In the genomic region with DNA sequence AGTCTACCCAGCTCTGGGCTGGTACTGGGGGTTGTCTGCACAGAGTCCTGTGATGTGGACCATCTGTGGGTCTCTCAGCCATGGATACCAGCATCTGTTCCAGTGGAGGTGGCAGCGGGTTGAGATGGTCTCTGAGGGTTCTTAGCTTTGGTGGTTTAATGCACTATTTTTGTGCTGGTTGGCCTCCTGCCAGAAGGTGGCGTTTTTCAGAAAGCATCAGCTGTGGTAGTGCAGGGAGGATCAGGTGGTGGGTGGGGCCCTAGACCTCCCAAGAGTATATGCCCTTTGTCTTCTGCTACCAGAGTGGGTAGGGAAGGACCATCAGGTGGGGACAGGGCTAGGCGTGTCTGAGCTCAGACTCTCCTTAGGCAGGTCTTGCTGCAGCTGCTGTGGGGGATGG, we compare ENCODE assay signal across 8 cellular contexts.
DNase-seq lines count a peak whose midpoint lies in the region; ATAC-seq and TF ChIP-seq lines count a peak whose summit lies in the region.
"Not testable (repeated sequence)": the region's sequence is repeated elsewhere in the genome, so short reads cannot be mapped to it uniquely, and the experiment has no call there.

No MANE protein-coding gene starts in this region.

- not testable (repeated sequence) for H3K27ac ChIP-seq in GM23338 (ENCODE audit: low read depth); iPS DF 6.9 (ENCODE audit: low read length)

- in situ Hi-C loops in SK-MEL-5 (cut with HindIII; ENCODE audit: low pct_unique_long_range_greater_than_20kb, low sequenced_read_pairs), result not testable (repeated sequence)

- H3K9me2 ChIP-seq in GM23338 (ENCODE audit: insufficient read depth), result not testable (repeated sequence)

- peak overlapping the region; percentile 55 for H3K27ac Mint-ChIP-seq in GM23338
- not testable (repeated sequence) for H3K27ac Mint-ChIP-seq in progenitor cell of endocrine pancreas

- WGBS in iPS DF 6.9 (ENCODE audit: insufficient coverage, insufficient read length), result no CpG with 5 or more reads among the region's 3 CpGs

- not testable (repeated sequence) for H3K4me1 ChIP-seq in GM23338 (ENCODE audit: insufficient read depth); iPS DF 6.9 (ENCODE audit: control insufficient read depth, insufficient read depth, low read length)

- not testable (repeated sequence) for H3K4me2 ChIP-seq in GM23338

- not testable (repeated sequence) for H3K79me2 ChIP-seq in GM23338 (replicated peaks; ENCODE audit: insufficient read depth)

- DNase-seq in DMS 273 (lab: John Stamatoyannopoulos, UW; ENCODE audit: unreplicated experiment), result peak; percentile 25
- DNase-seq in GM23338 (ENCODE audit: low spot score), result peak; percentile 69
- DNase-seq in NCI-H1436 (lab: John Stamatoyannopoulos, UW), result peak; percentile 41
- DNase-seq in NCI-H69 (lab: John Stamatoyannopoulos, UW), result peak; percentile 74
- DNase-seq in SK-MEL-5 (ENCODE audit: low read depth, low spot score), result peak; percentile 32
- DNase-seq in activated T-cell treated with anti-CD3 and anti-CD28 coated beads for 48 hours (ENCODE audit: low read depth), result peak; percentile 3
- peak; percentile 18 for DNase-seq in iPS DF 6.9 (ENCODE audit: low read depth, low spot score)
- not testable (repeated sequence) for DNase-seq in progenitor cell of endocrine pancreas (ENCODE audit: low spot score, unreplicated experiment)

- peak overlapping the region; percentile 43 for H2AFZ ChIP-seq in GM23338

- ATAC-seq in GM23338, result peak; percentile 52

- H3F3A ChIP-seq in GM23338 (replicated peaks; ENCODE audit: low read depth), result not testable (repeated sequence)

- H3K9me3 ChIP-seq in iPS DF 6.9 (ENCODE audit: control insufficient read depth, insufficient read depth, low read length), result not testable (repeated sequence)

- H3K9me3 Mint-ChIP-seq in GM23338, result peaks cover 11% of the 10 kb centered on the region
- peaks cover 26% of the 10 kb centered on the region for H3K9me3 Mint-ChIP-seq in progenitor cell of endocrine pancreas (ENCODE audit: low read depth)

- not testable (repeated sequence) for H3K36me3 ChIP-seq in GM23338 (ENCODE audit: insufficient read depth); iPS DF 6.9 (ENCODE audit: control insufficient read depth, insufficient read depth, low read length)

- H3K27me3 Mint-ChIP-seq in GM23338 (ENCODE audit: insufficient read depth, low read depth, poor library complexity); progenitor cell of endocrine pancreas: not testable (repeated sequence)

- not testable (repeated sequence) for H3K4me3 Mint-ChIP-seq in GM23338; progenitor cell of endocrine pancreas (ENCODE audit: low read depth)

- not testable (repeated sequence) for H3K27me3 ChIP-seq in GM23338 (ENCODE audit: insufficient read depth); iPS DF 6.9 (ENCODE audit: control insufficient read depth, insufficient read depth, low read length)

- not testable (repeated sequence) for H3K4me3 ChIP-seq in GM23338; iPS DF 6.9 (ENCODE audit: low read length)

- TF ChIP-seq CTCF in GM23338 (conservative IDR thresholded peaks at IDR 0.05; ENCODE audit: low read depth in 2 of 2) (peak; percentile 60 to 70), progenitor cell of endocrine pancreas (IDR thresholded peaks at IDR 0.05; ENCODE audit: unreplicated experiment) (peak; percentile 16)

- H4K20me1 ChIP-seq in GM23338 (replicated peaks; ENCODE audit: insufficient read depth), result not testable (repeated sequence)

- H3K36me3 Mint-ChIP-seq in GM23338 (ENCODE audit: low read depth); progenitor cell of endocrine pancreas (ENCODE audit: insufficient read depth): not testable (repeated sequence)

- not testable (repeated sequence) for H3K4me1 Mint-ChIP-seq in GM23338
- H3K4me1 Mint-ChIP-seq in progenitor cell of endocrine pancreas (ENCODE audit: low read depth), result peaks cover 18% of the 10 kb centered on the region
